Comparison of ENCODE assay signal across 9 cellular contexts in the genomic region with DNA sequence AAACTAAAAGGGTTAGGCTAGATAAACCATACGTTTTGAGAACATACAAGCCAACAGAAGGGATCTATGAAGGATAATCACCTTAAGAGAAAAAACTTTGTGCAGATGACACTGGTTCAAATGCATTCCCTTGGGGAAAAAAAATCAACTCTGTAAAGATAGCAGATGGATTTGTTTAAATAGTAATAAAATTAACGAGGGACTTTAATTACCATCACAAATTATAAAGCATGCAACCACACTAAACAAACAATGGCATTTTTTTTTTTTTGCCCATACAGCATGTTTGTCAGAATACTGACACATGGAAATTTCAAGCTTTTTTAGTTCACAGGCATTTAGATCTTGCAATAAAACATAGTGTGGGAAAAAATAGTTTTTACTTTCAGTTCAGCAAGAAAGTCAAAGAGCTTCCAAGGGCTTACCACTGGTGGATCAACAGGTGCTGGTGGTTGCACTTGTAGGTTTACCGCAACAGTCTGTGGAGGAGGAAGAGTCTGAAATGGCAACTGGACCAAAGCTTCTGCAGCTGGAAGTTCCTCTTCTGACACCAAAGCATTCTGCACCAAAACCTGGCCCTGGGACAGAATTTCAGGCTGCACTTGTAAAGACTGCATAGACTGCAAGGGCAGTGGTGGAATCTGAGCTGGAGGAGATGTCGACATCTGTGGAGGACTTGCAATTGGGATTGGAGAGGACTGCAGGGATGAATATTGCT. TPM values are rescaled to one million over a fixed set of nuclear protein-coding genes. Genes with fewer than 3 reads are reported as not detected.
A peak's percentile ranks its signal among the peaks of the same experiment; 100 is the strongest.
DNase-seq lines count a peak whose midpoint lies in the region; ATAC-seq and TF ChIP-seq lines count a peak whose summit lies in the region.
"Had no signal": no experiment of that assay in that cellular context is flagged by ENCODE, and none has a peak within 500 bp of the region (broad histone marks: within the 10 kb centered on the region; RNA-seq: fewer than 3 reads in every experiment).

No MANE protein-coding gene starts in this region.

- peaks cover 7% of the 10 kb centered on the region for H3K36me3 ChIP-seq in BJ (ENCODE audit: control insufficient read depth, insufficient read depth, low read length)
- H3K36me3 ChIP-seq in effector memory CD4-positive, alpha-beta T cell (ENCODE audit: control insufficient read depth, insufficient read depth, low read length), result peaks cover 31% of the 10 kb centered on the region
- peaks cover 16% of the 10 kb centered on the region for H3K36me3 ChIP-seq in neural progenitor cell
- H3K36me3 ChIP-seq in ovary, result no peaks in the 10 kb centered on the region

- peak; percentile 89 for ATAC-seq in GM19043 (IDR thresholded peaks at IDR 0.05; ENCODE audit: low read depth, unreplicated experiment)
- ATAC-seq in HG03103 (IDR thresholded peaks at IDR 0.05; ENCODE audit: low read depth, unreplicated experiment), result peak; percentile 88

- no peak overlapping the region for H2AFZ ChIP-seq in neural progenitor cell (replicated peaks)

- H3K4me2 ChIP-seq in neural progenitor cell, result no peak overlapping the region

- no peak overlapping the region for H3K27ac ChIP-seq in effector memory CD4-positive, alpha-beta T cell (ENCODE audit: insufficient read depth, low read length, poor library complexity, severe bottlenecking)
- H3K27ac ChIP-seq in neural progenitor cell (no peak overlapping the region), ovary (no peak overlapping the region)

- DNase-seq in BJ (ENCODE audit: low read depth) (peak; percentile 28), SIG-M5 treated with dmso at 0.1 percent for 504 hours (lab: John Stamatoyannopoulos, UW; ENCODE audit: unreplicated experiment) (peak; percentile 98), pons (ENCODE audit: low spot score) (peak; percentile 32), neural progenitor cell (ENCODE audit: low spot score) (no peak), ovary (no peak)
- no peak for DNase-seq in effector memory CD4-positive, alpha-beta T cell

- no peak overlapping the region for H3K4me3 ChIP-seq in BJ (ENCODE audit: low read depth, low read length)
- no peak overlapping the region for H3K4me3 ChIP-seq in effector memory CD4-positive, alpha-beta T cell (ENCODE audit: insufficient read depth, low read depth, low read length, poor library complexity, severe bottlenecking)
- H3K4me3 ChIP-seq in neural progenitor cell, result no peak overlapping the region
- H3K4me3 ChIP-seq in ovary, result no peak overlapping the region

- WGBS in ovary, 3 donors, result 87 to 90% (median 90%) methylated on average over 4 of the region's 4 CpGs

- intact Hi-C loops in ovary (cut with DNase I), result no loop called here

- no peak for TF ChIP-seq EP300 in ovary (IDR thresholded peaks at IDR 0.05)

- no peaks in the 10 kb centered on the region for H3K9me3 Mint-ChIP-seq in neural progenitor cell
- H3K9me3 Mint-ChIP-seq: nephron had no signal

- no peak for TF ChIP-seq CTCF in BJ (IDR thresholded peaks at IDR 0.05; ENCODE audit: insufficient read depth, low read depth, low read length)
- no peak for TF ChIP-seq CTCF in neural progenitor cell (IDR thresholded peaks at IDR 0.05)
- no peak for TF ChIP-seq CTCF in ovary (IDR thresholded peaks at IDR 0.05)

- POLR2A ChIA-PET in BJ (lab: Charles Lee), result interaction anchor here (0.5 kb wide), 1 partner anchor 10 kb away, joined by 11 read pairs; no protein-coding TSS in a partner anchor

- no peak overlapping the region for H3K4me3 Mint-ChIP-seq in neural progenitor cell
- H3K4me3 Mint-ChIP-seq: nephron had no signal

- no peak overlapping the region for H3K27ac Mint-ChIP-seq in neural progenitor cell
- H3K27ac Mint-ChIP-seq: nephron had no signal

- no peaks in the 10 kb centered on the region for H3K27me3 Mint-ChIP-seq in neural progenitor cell (ENCODE audit: insufficient read depth, low read depth)

- no peaks in the 10 kb centered on the region for H3K4me1 ChIP-seq in effector memory CD4-positive, alpha-beta T cell (ENCODE audit: control insufficient read depth, insufficient read depth, low read length, poor library complexity, severe bottlenecking)
- H3K4me1 ChIP-seq in neural progenitor cell (no peaks in the 10 kb centered on the region), ovary (ENCODE audit: insufficient read depth) (no peaks in the 10 kb centered on the region)

- peaks cover 4% of the 10 kb centered on the region for H3K79me2 ChIP-seq in neural progenitor cell (ENCODE audit: low read depth)

- H3K4me1 Mint-ChIP-seq in neural progenitor cell, result peaks cover 2% of the 10 kb centered on the region
- H3K4me1 Mint-ChIP-seq: nephron had no signal

- H3F3A ChIP-seq in neural progenitor cell (ENCODE audit: low read depth), result no peaks in the 10 kb centered on the region

- peaks cover 18% of the 10 kb centered on the region for H3K36me3 Mint-ChIP-seq in neural progenitor cell

- H4K20me1 ChIP-seq in neural progenitor cell (ENCODE audit: low read depth), result no peaks in the 10 kb centered on the region

- H3K27me3 ChIP-seq in BJ (ENCODE audit: control insufficient read depth, insufficient read depth, low read length) (no peaks in the 10 kb centered on the region), neural progenitor cell (no peaks in the 10 kb centered on the region), ovary (no peaks in the 10 kb centered on the region)
- no peaks in the 10 kb centered on the region for H3K27me3 ChIP-seq in effector memory CD4-positive, alpha-beta T cell (replicated peaks; ENCODE audit: control insufficient read depth, insufficient read depth, low read length, poor library complexity, severe bottlenecking)

- TF ChIP-seq POLR2A in ovary (IDR thresholded peaks at IDR 0.05), result no peak

- CTCF ChIA-PET in BJ (lab: Yijun Ruan, JAX), result interaction anchor here (0.7 to 1.1 kb wide), 2 partner anchors 10 to 23 kb away, joined by 3 to 4 read pairs; no protein-coding TSS in a partner anchor

- H3K9ac ChIP-seq in neural progenitor cell, result no peak overlapping the region

- no peaks in the 10 kb centered on the region for H3K9me3 ChIP-seq in effector memory CD4-positive, alpha-beta T cell (ENCODE audit: control insufficient read depth, low read length)
- no peaks in the 10 kb centered on the region for H3K9me3 ChIP-seq in neural progenitor cell (ENCODE audit: low read depth)
- H3K9me3 ChIP-seq in ovary, result no peaks in the 10 kb centered on the region

RNA-seq across cellular contexts. Expression of a gene that starts 53.1 kb away (rescaled TPM):
- polyA plus RNA-seq in BJ (2011; rRNA removed) (50.7 and 56.2 TPM in 2 replicates), ovary (10 to 100 TPM in 1 of 2 donors, 1 to 10 TPM in 1; 9.9 to 37.8 TPM)
- polyA minus RNA-seq in BJ (2011; rRNA and poly(A)+ RNA removed), result 120 and 169 TPM in 2 replicates
- total RNA-seq in neural progenitor cell (ENCODE audit: low replicate concordance) (27.3 and 28.4 TPM in 2 replicates), ovary (100 to 1,000 TPM in 1 of 7 donors, 10 to 100 TPM in 6; 43.3 to 121 (median 91.3) TPM)

Comparison
In these comparisons a context has a peak if more than half of its experiments do, and no peak if none do; other contexts are left out.
1. DNase-seq: peak in BJ (single experiment), SIG-M5 treated with dmso at 0.1 percent for 504 hours (single experiment) and pons (single experiment); none in effector memory CD4-positive, alpha-beta T cell (0 of 3), neural progenitor cell (single experiment) and ovary (0 of 5).